Comparison of ENCODE assay signal across 17 cellular contexts in genomic region chr1:44884746-44885145, GRCh38. TPM values are rescaled to one million over a fixed set of nuclear protein-coding genes. Genes with fewer than 3 reads are reported as not detected.
DNase-seq lines count a peak whose midpoint lies in the region; TF ChIP-seq lines count a peak whose summit lies in the region.
"Had no signal": no experiment of that assay in that cellular context is flagged by ENCODE, and none has a peak within 500 bp of the region (broad histone marks: within the 10 kb centered on the region; RNA-seq: fewer than 3 reads in every experiment).

No MANE protein-coding gene starts in this region.

- DNase-seq in NCI-H2196 (lab: John Stamatoyannopoulos, UW; ENCODE audit: unreplicated experiment) (peak; percentile 57), caudate nucleus (lab: John Stamatoyannopoulos, UW) (peak in 23 of 61 donors; percentile 1 to 62 (median 17)), left ventricle myocardium inferior (peak; percentile 21), sigmoid colon (peak; percentile 79), type B pancreatic cell (ENCODE audit: extremely low spot score, unreplicated experiment) (no peak), transverse colon (no peak)
- no peak for DNase-seq in activated naive CD4-positive, alpha-beta T cell treated with Interleukin-2 at 50 U/mL for 16 hours
- DNase-seq: activated CD4-positive, alpha-beta T cell treated with anti-CD3 and anti-CD28 coated beads, Interleukin-2, amount 50 U/mL, for 1 hour; activated T-cell treated with anti-CD3 and anti-CD28 coated beads, Interleukin-2, amount 50 U/mL, for 1 hour; H9; islet precursor cell; NCI-H2107; stimulated activated CD4-positive, alpha-beta T cell treated with anti-CD3 and anti-CD28 coated beads, Interleukin-4, amount 100 ng/mL, for 1 hour had no signal

- intact Hi-C loops in left ventricle myocardium inferior (cut with micrococcal nuclease) = no loop called here
- intact Hi-C loops in sigmoid colon (cut with DNase I) = no loop called here
- intact Hi-C loops in transverse colon (cut with DNase I; ENCODE audit: low total_unique reads) = no loop called here

- H3K9me3 ChIP-seq in left ventricle myocardium inferior (replicated peaks) (no peaks in the 10 kb centered on the region), sigmoid colon (peaks cover 0 to 9% (median 0%) of the 10 kb centered on the region in 4 donors), transverse colon (peaks cover under 1 to 3% of the 10 kb centered on the region in 2 donors)
- H3K9me3 ChIP-seq: tibial artery had no signal

- H3K4me3 Mint-ChIP-seq in type B pancreatic cell = no peak overlapping the region
- H3K4me3 Mint-ChIP-seq: activated naive CD4-positive, alpha-beta T cell treated with anti-CD3 and anti-CD28 coated beads, Interleukin-2, amount 50 U/mL, for 24 hours; H9; mesothelial cell of epicardium had no signal

- no peaks in the 10 kb centered on the region for H3K4me1 Mint-ChIP-seq in type B pancreatic cell (ENCODE audit: unreplicated experiment)
- H3K4me1 Mint-ChIP-seq: activated naive CD4-positive, alpha-beta T cell treated with anti-CD3 and anti-CD28 coated beads, Interleukin-2, amount 50 U/mL, for 24 hours; mesothelial cell of epicardium had no signal

- H3K36me3 ChIP-seq in left ventricle myocardium inferior = peaks cover 24% of the 10 kb centered on the region
- H3K36me3 ChIP-seq in sigmoid colon = peaks cover 0 to 27% (median 2%) of the 10 kb centered on the region in 4 donors
- H3K36me3 ChIP-seq in transverse colon = peaks cover 0 to 10% (median 2%) of the 10 kb centered on the region in 4 donors
- H3K36me3 ChIP-seq: cardiac muscle cell had no signal

- TF ChIP-seq CTCF in left ventricle myocardium inferior (IDR thresholded peaks at IDR 0.05; ENCODE audit: borderline replicate concordance) = no peak
- TF ChIP-seq CTCF in sigmoid colon (IDR thresholded peaks at IDR 0.05) = no peak
- no peak for TF ChIP-seq CTCF in type B pancreatic cell (conservative IDR thresholded peaks at IDR 0.05)
- TF ChIP-seq CTCF in transverse colon (IDR thresholded peaks at IDR 0.05) = no peak

- H3K4me3 ChIP-seq in left ventricle myocardium inferior (no peak overlapping the region), sigmoid colon (no peak overlapping the region), transverse colon (no peak overlapping the region)
- H3K4me3 ChIP-seq: cardiac muscle cell, tibial artery had no signal

- TF ChIP-seq EP300 in sigmoid colon (IDR thresholded peaks at IDR 0.05) (no peak), transverse colon (IDR thresholded peaks at IDR 0.05; ENCODE audit: low read depth) (no peak)

- H3K36me3 Mint-ChIP-seq in type B pancreatic cell = peaks cover 43% of the 10 kb centered on the region

- H3K27me3 Mint-ChIP-seq in type B pancreatic cell = no peaks in the 10 kb centered on the region
- H3K27me3 Mint-ChIP-seq: activated naive CD4-positive, alpha-beta T cell treated with anti-CD3 and anti-CD28 coated beads, Interleukin-2, amount 50 U/mL, for 24 hours had no signal

- H3K27me3 ChIP-seq in left ventricle myocardium inferior (ENCODE audit: low read depth) = no peaks in the 10 kb centered on the region
- no peaks in the 10 kb centered on the region for H3K27me3 ChIP-seq in sigmoid colon
- H3K27me3 ChIP-seq in transverse colon = no peaks in the 10 kb centered on the region
- H3K27me3 ChIP-seq: cardiac muscle cell, tibial artery had no signal

- 62 to 85% methylated on average over 2 of the region's 2 CpGs for WGBS in sigmoid colon, 2 donors
- WGBS in transverse colon (ENCODE audit: low coverage in 1 of 2), 2 donors = 55 to 83% methylated on average over 2 of the region's 2 CpGs

- TF ChIP-seq POLR2A in sigmoid colon (IDR thresholded peaks at IDR 0.05) (no peak), transverse colon (IDR thresholded peaks at IDR 0.05) (no peak)

- in situ Hi-C loops in transverse colon (cut with MboI; ENCODE audit: low pct_ligation_motif_present in 1 of 4, low pct_unique_long_range_greater_than_20kb in 1 of 4, low sequenced_read_pairs in 3 of 4) = no loop called here

- H3K9me3 Mint-ChIP-seq in type B pancreatic cell = peaks cover 5% of the 10 kb centered on the region

- H3K27ac ChIP-seq in caudate nucleus (ENCODE audit: low read depth, low read length) (peak overlapping the region; percentile 81), left ventricle myocardium inferior (replicated peaks) (peak overlapping the region; percentile 21), sigmoid colon (peak overlapping the region in 2 of 4 donors; percentile 16 to 35), transverse colon (no peak overlapping the region)
- H3K27ac ChIP-seq: cardiac muscle cell, tibial artery had no signal

- H3K4me1 ChIP-seq in left ventricle myocardium inferior (peaks cover 12% of the 10 kb centered on the region), sigmoid colon (no peaks in the 10 kb centered on the region), transverse colon (no peaks in the 10 kb centered on the region)

- H3K27ac Mint-ChIP-seq in type B pancreatic cell = no peak overlapping the region
- H3K27ac Mint-ChIP-seq: activated naive CD4-positive, alpha-beta T cell treated with anti-CD3 and anti-CD28 coated beads, Interleukin-2, amount 50 U/mL, for 24 hours; mesothelial cell of epicardium had no signal

RNA-seq across cellular contexts. Expression of gene PTCH2, which starts 41.7 kb away (rescaled TPM):
- total RNA-seq in left ventricle myocardium inferior = 0.25 TPM
- total RNA-seq in sigmoid colon = 1 to 10 TPM in 1 of 4 donors, under 1 TPM in 3; 0.36 to 2.8 (median 0.83) TPM
- under 1 TPM in 1 of 3 donors, not detected in 2; 0.45 TPM for polyA plus RNA-seq in sigmoid colon
- total RNA-seq in type B pancreatic cell (ENCODE audit: low replicate concordance) = 1.6 and 3.4 TPM in 2 replicates
- total RNA-seq in transverse colon = 1 to 10 TPM in 1 of 4 donors, under 1 TPM in 2, not detected in 1; 0.14 to 1.2 (median 0.64) TPM

Comparison
In these comparisons a context has a peak if more than half of its experiments do, and no peak if none do; other contexts are left out.
1. DNase-seq: peak in NCI-H2196 (single experiment), left ventricle myocardium inferior (single experiment) and sigmoid colon (single experiment); none in activated naive CD4-positive, alpha-beta T cell treated with Interleukin-2 at 50 U/mL for 16 hours (single experiment), type B pancreatic cell (single experiment) and transverse colon (single experiment).
2. H3K27ac ChIP-seq: peak in caudate nucleus (single experiment) and left ventricle myocardium inferior (single experiment); none in transverse colon (0 of 4).